ENCODE assay signal across 29 cellular contexts in genomic region chr16:3383045-3383448, GRCh38. TPM values are rescaled to one million over a fixed set of nuclear protein-coding genes. Genes with fewer than 3 reads are reported as not detected.
DNase-seq lines count a peak whose midpoint lies in the region; ATAC-seq and FAIRE-seq lines count a peak whose summit lies in the region.
"Had no signal": no experiment of that assay in that cellular context is flagged by ENCODE, and none has a peak within 500 bp of the region (broad histone marks: within the 10 kb centered on the region; RNA-seq: fewer than 3 reads in every experiment).

No MANE protein-coding gene starts in this region.

- H4K5ac ChIP-seq in mesendoderm (ENCODE audit: low read length) = no peak overlapping the region

- H3K79me2 ChIP-seq in GM23248 (ENCODE audit: insufficient read depth) = peaks cover 16% of the 10 kb centered on the region
- H3K79me2 ChIP-seq in mesendoderm (ENCODE audit: control insufficient read depth, insufficient read depth, low read length) = no peaks in the 10 kb centered on the region

- no peak overlapping the region for H2AFZ ChIP-seq in GM23248

- H3K27me3 ChIP-seq in GM23248 (replicated peaks; ENCODE audit: insufficient read depth) (no peaks in the 10 kb centered on the region), mesendoderm (ENCODE audit: insufficient read depth, low read length, poor library complexity) (no peaks in the 10 kb centered on the region)
- H3K27me3 ChIP-seq: upper lobe of right lung had no signal

- no peaks in the 10 kb centered on the region for H3K4me1 ChIP-seq in GM23248 (ENCODE audit: insufficient read depth)
- no peaks in the 10 kb centered on the region for H3K4me1 ChIP-seq in mesendoderm (ENCODE audit: control insufficient read depth, low read depth, low read length)
- H3K4me1 ChIP-seq: upper lobe of right lung had no signal

- WGBS in GM23248 (ENCODE audit: low coverage in 1 of 2, low lambda C conversion rate in 2 of 2, missing lambda C conversion rate in 2 of 2), 2 experiments = 97 to 100% methylated on average over 10 of the region's 10 CpGs
- no CpG with 5 or more reads among the region's 10 CpGs for WGBS in mesendoderm (ENCODE audit: extremely low coverage, insufficient coverage, low lambda C conversion rate)

- no peak overlapping the region for H3K4me3 ChIP-seq in GM23248
- H3K4me3 ChIP-seq in mesendoderm (ENCODE audit: low read length) = peak overlapping the region; percentile 35
- H3K4me3 ChIP-seq: skin epidermis, upper lobe of right lung had no signal

- H2BK120ac ChIP-seq in mesendoderm (ENCODE audit: low read depth, low read length) = no peak overlapping the region

- no peaks in the 10 kb centered on the region for H3K79me1 ChIP-seq in mesendoderm (ENCODE audit: low read length)

- peaks cover 19% of the 10 kb centered on the region for H3K9me3 ChIP-seq in GM23248 (ENCODE audit: low read depth)

- H2AK5ac ChIP-seq in mesendoderm (ENCODE audit: low read length) = no peak overlapping the region

- H2BK15ac ChIP-seq in mesendoderm (replicated peaks; ENCODE audit: low read depth) = no peak overlapping the region

- H3K9ac ChIP-seq in GM23248 (no peak overlapping the region), mesendoderm (ENCODE audit: low read length) (no peak overlapping the region)

- no peaks in the 10 kb centered on the region for H4K20me1 ChIP-seq in GM23248 (ENCODE audit: insufficient read depth)

- no peak overlapping the region for H3K18ac ChIP-seq in mesendoderm (ENCODE audit: low read length)

- no peak overlapping the region for H3K56ac ChIP-seq in mesendoderm (ENCODE audit: low read length)

- H3K4me2 ChIP-seq in GM23248 (ENCODE audit: unreplicated experiment) (no peak overlapping the region), mesendoderm (ENCODE audit: low read length) (no peak overlapping the region)

- H3K9me2 ChIP-seq in GM23248 (ENCODE audit: insufficient read depth) = no peaks in the 10 kb centered on the region

- no peak for FAIRE-seq in RCC 7860 (lab: Jason Lieb, UNC)
- FAIRE-seq: A204.1, D721Med had no signal

- ATAC-seq in GM21529 (IDR thresholded peaks at IDR 0.05; ENCODE audit: unreplicated experiment) = no peak
- ATAC-seq: activated naive CD4-positive, alpha-beta T cell treated with anti-CD3 and anti-CD28 coated beads, Interleukin-2, amount 50 U/mL, for 72 hours; upper lobe of right lung had no signal

- no peak overlapping the region for H3K4ac ChIP-seq in mesendoderm (ENCODE audit: low read depth, low read length)

- H3K36me3 ChIP-seq in GM23248 (ENCODE audit: low read depth) (peaks cover 52% of the 10 kb centered on the region), mesendoderm (ENCODE audit: control insufficient read depth, insufficient read depth, low read length) (peaks cover 24% of the 10 kb centered on the region)

- H3F3A ChIP-seq in GM23248 (ENCODE audit: insufficient read depth) = 0 out of 2 replicates have a peak, but pooled peaks cover 9% of the 10 kb centered on the region

- H3K27ac ChIP-seq in GM23248 = no peak overlapping the region
- H3K27ac ChIP-seq in mesendoderm (ENCODE audit: low read depth, low read length) = no peak overlapping the region
- H3K27ac ChIP-seq: skin epidermis, upper lobe of right lung had no signal

- no peak overlapping the region for H2BK5ac ChIP-seq in mesendoderm (ENCODE audit: low read length)

- H3K23ac ChIP-seq in mesendoderm (ENCODE audit: low read length) = no peak overlapping the region

- in situ Hi-C loops in ACHN (cut with HindIII; ENCODE audit: low pct_ligation_motif_present, low pct_unique_long_range_greater_than_20kb, low sequenced_read_pairs) (no loop called here), GM23248 (cut with MboI) (no loop called here)

- no peak overlapping the region for H4K8ac ChIP-seq in mesendoderm (ENCODE audit: low read depth, low read length)

- DNase-seq in ACHN = peak; percentile 12
- peak; percentile 5 for DNase-seq in GM23248
- peak; percentile 2 for DNase-seq in astrocyte of the hippocampus (ENCODE audit: low read depth, low spot score)
- peak; percentile 24 for DNase-seq in mesendoderm
- DNase-seq in NCI-H82 treated with DMSO at 0.1 percent for 48 hours (lab: John Stamatoyannopoulos, UW; ENCODE audit: unreplicated experiment) = no peak
- no peak for DNase-seq in stimulated activated CD8-positive, alpha-beta memory T cell treated with anti-CD3 and anti-CD28 coated beads, Interleukin-4, amount 100 ng/mL, for 48 hours
- no peak for DNase-seq in RCC 7860 (ENCODE audit: low spot score)
- DNase-seq: activated B cell treated with CpG ODN at 0.5 μM for 24 hours; activated CD4-positive, alpha-beta T cell treated with anti-CD3 and anti-CD28 coated beads, Interleukin-2, amount 50 U/mL, for 4 hours; aorta; C1 segment of cervical spinal cord; central memory CD4-positive, alpha-beta T cell; head of caudate nucleus; NCI-H1105; NCI-H2029 treated with DMSO at 0.1 percent for 48 hours; NCI-H345; nucleus accumbens; OCI-M1; Right ventricle myocardium superior; stimulated activated CD4-positive, alpha-beta T cell treated with anti-CD3 and anti-CD28 coated beads, Interleukin-1b, Interleukin-23, amount 100 ng/mL, for 48 hours; substantia nigra; upper lobe of right lung had no signal

RNA-seq across cellular contexts. Expression of gene ZSCAN32, which starts 17.8 kb away (rescaled TPM):
- 7.5 and 10.7 TPM in 2 replicates for total RNA-seq in GM23248 (2014; rRNA removed; shearing (Covaris generic))
- polyA plus RNA-seq in GM23248 (2016; fragmentation: Nextera tagmentation; extraction: Ambion mirVana) = 8.0 and 8.1 TPM in 2 replicates
- 9.3 TPM for polyA plus RNA-seq in mesendoderm (2013, experiment 1 of 2)
- polyA plus RNA-seq in mesendoderm (2013, experiment 2 of 2) = 9.7 TPM

RNA-seq across cellular contexts. Expression of gene ZNF174, which starts 18.0 kb away (rescaled TPM):
- total RNA-seq in GM23248 (2014; rRNA removed; shearing (Covaris generic)) = 7.1 and 10.4 TPM in 2 replicates
- 8.2 and 9.1 TPM in 2 replicates for polyA plus RNA-seq in GM23248 (2016; fragmentation: Nextera tagmentation; extraction: Ambion mirVana)
- 9.1 TPM for polyA plus RNA-seq in mesendoderm (2013, experiment 1 of 2)
- polyA plus RNA-seq in mesendoderm (2013, experiment 2 of 2) = 9.2 TPM

RNA-seq across cellular contexts. Expression of gene OR2C1, which starts 27.4 kb away (rescaled TPM):
- 0.51 TPM in 1 of 2 replicates, not detected in the other for total RNA-seq in GM23248 (2014; rRNA removed; shearing (Covaris generic))
- polyA plus RNA-seq in GM23248 (2016; fragmentation: Nextera tagmentation; extraction: Ambion mirVana) = 0.27 TPM in 1 of 2 replicates, not detected in the other
- not detected for polyA plus RNA-seq in mesendoderm (2013, experiment 1 of 2)
- polyA plus RNA-seq in mesendoderm (2013, experiment 2 of 2) = not detected
- total RNA-seq: activated naive CD4-positive, alpha-beta T cell treated with anti-CD3 and anti-CD28 coated beads, Interleukin-2, amount 50 U/mL, for 72 hours; aorta; lung microvascular endothelial cell; myocyte; Right ventricle myocardium superior; upper lobe of right lung had no signal
- polyA plus RNA-seq: aorta had no signal

Comparison
In these comparisons a context has a peak if more than half of its experiments do, and no peak if none do; other contexts are left out.
1. DNase-seq: peak in ACHN (single experiment), GM23248 (single experiment), astrocyte of the hippocampus (single experiment) and mesendoderm (single experiment); none in NCI-H82 treated with DMSO at 0.1 percent for 48 hours (single experiment), stimulated activated CD8-positive, alpha-beta memory T cell treated with anti-CD3 and anti-CD28 coated beads, Interleukin-4, amount 100 ng/mL, for 48 hours (single experiment) and RCC 7860 (single experiment).